Comparison of ENCODE assay signal across 13 cellular contexts in the genomic region with DNA sequence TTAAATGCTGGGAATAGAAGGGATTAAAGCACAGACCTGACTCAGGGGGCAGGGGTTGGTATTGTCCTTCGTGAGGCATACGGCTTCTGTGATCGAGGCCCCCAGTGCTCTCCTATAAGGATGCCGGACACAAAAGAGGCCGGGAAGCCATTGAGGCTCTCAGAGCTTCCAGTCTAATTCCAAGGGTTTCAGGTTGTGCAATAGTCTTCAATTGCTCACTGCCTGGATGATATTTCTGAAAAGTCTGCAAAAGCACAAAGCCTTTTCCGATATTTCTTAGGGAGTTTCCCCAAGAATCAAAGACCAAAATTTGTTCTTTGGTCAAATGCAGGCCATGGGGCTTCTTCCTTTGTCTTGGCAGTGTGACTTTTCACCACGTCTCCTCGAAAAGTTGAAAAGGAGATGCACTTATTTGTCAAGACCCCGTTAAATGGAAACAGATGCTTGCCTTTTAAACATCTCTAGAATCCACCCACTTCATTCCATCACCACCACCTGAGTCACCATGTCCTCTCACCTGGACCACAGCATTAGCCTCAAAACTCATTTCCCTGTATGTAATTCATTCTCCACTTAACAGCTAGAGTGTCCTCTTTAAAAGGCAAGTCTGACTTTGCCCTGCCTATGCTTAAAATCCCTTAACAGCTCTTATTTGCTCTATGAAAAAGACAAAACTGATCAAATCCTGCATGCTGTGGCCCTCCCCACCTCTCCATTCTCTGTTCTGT.
DNase-seq lines count a peak whose midpoint lies in the region; ATAC-seq and TF ChIP-seq lines count a peak whose summit lies in the region.
"Had no signal": no experiment of that assay in that cellular context is flagged by ENCODE, and none has a peak within 500 bp of the region (broad histone marks: within the 10 kb centered on the region; RNA-seq: fewer than 3 reads in every experiment).

No MANE protein-coding gene starts in this region.

- H3K4me3 ChIP-seq in epithelial cell of esophagus (ENCODE audit: low read length), result no peak overlapping the region
- H3K4me3 ChIP-seq: testis had no signal

- no peaks in the 10 kb centered on the region for H3K27me3 Mint-ChIP-seq in activated naive CD4-positive, alpha-beta T cell treated with anti-CD3 and anti-CD28 coated beads, Interleukin-2, amount 10 ng/mL, durations not matched to agents 7 days and 5 days
- H3K27me3 Mint-ChIP-seq in activated T-cell treated with anti-CD3 and anti-CD28 coated beads, Interleukin-2, amount 50 U/mL, for 72 hours (ENCODE audit: low read depth), result peaks cover 9% of the 10 kb centered on the region
- peaks cover 15% of the 10 kb centered on the region for H3K27me3 Mint-ChIP-seq in stimulated activated naive CD8-positive, alpha-beta T cell treated with anti-CD3 and anti-CD28 coated beads, Interleukin-15, Interleukin-2, amounts not matched to agents 100 ng/mL and 50 ng/mL, for 24 hours

- H3K27ac Mint-ChIP-seq in activated naive CD4-positive, alpha-beta T cell treated with anti-CD3 and anti-CD28 coated beads, Interleukin-2, amount 10 ng/mL, durations not matched to agents 7 days and 5 days, result no peak overlapping the region
- peak overlapping the region; percentile 62 for H3K27ac Mint-ChIP-seq in activated T-cell treated with anti-CD3 and anti-CD28 coated beads, Interleukin-2, amount 50 U/mL, for 72 hours
- H3K27ac Mint-ChIP-seq in stimulated activated naive CD8-positive, alpha-beta T cell treated with anti-CD3 and anti-CD28 coated beads, Interleukin-15, Interleukin-2, amounts not matched to agents 100 ng/mL and 50 ng/mL, for 24 hours, result peak overlapping the region; percentile 90
- H3K27ac Mint-ChIP-seq: effector memory CD8-positive, alpha-beta T cell had no signal

- no peaks in the 10 kb centered on the region for H3K36me3 Mint-ChIP-seq in activated naive CD4-positive, alpha-beta T cell treated with anti-CD3 and anti-CD28 coated beads, Interleukin-2, amount 10 ng/mL, durations not matched to agents 7 days and 5 days
- peaks cover 15 to 31% of the 10 kb centered on the region in 2 donors for H3K36me3 Mint-ChIP-seq in activated T-cell treated with anti-CD3 and anti-CD28 coated beads, Interleukin-2, amount 50 U/mL, for 72 hours (ENCODE audit: insufficient read depth in 2 of 2)
- H3K36me3 Mint-ChIP-seq in stimulated activated naive CD8-positive, alpha-beta T cell treated with anti-CD3 and anti-CD28 coated beads, Interleukin-15, Interleukin-2, amounts not matched to agents 100 ng/mL and 50 ng/mL, for 24 hours (ENCODE audit: low read depth), result peaks cover 15% of the 10 kb centered on the region

- ATAC-seq in activated T-cell treated with anti-CD3 and anti-CD28 coated beads, Interleukin-2, amount 50 U/mL, for 72 hours (replicated peaks in 1 of 2), result peak; percentile 78 to 82
- ATAC-seq in GM21737 (IDR thresholded peaks at IDR 0.05; ENCODE audit: unreplicated experiment), result no peak
- ATAC-seq: effector memory CD8-positive, alpha-beta T cell had no signal

- H3K4me3 Mint-ChIP-seq in activated naive CD4-positive, alpha-beta T cell treated with anti-CD3 and anti-CD28 coated beads, Interleukin-2, amount 10 ng/mL, durations not matched to agents 7 days and 5 days, result no peak overlapping the region
- peak overlapping the region; percentile 3 to 23 for H3K4me3 Mint-ChIP-seq in activated T-cell treated with anti-CD3 and anti-CD28 coated beads, Interleukin-2, amount 50 U/mL, for 72 hours
- peak overlapping the region; percentile 3 for H3K4me3 Mint-ChIP-seq in stimulated activated naive CD8-positive, alpha-beta T cell treated with anti-CD3 and anti-CD28 coated beads, Interleukin-15, Interleukin-2, amounts not matched to agents 100 ng/mL and 50 ng/mL, for 24 hours
- H3K4me3 Mint-ChIP-seq: effector memory CD8-positive, alpha-beta T cell had no signal

- no peak for TF ChIP-seq CTCF in epithelial cell of esophagus (IDR thresholded peaks at IDR 0.05; ENCODE audit: insufficient read depth, low read depth, low read length, missing control alignments)

- peak; percentile 43 for DNase-seq in activated naive CD4-positive, alpha-beta T cell treated with Interleukin-2 at 50 U/mL for 16 hours
- DNase-seq in activated naive CD4-positive, alpha-beta T cell treated with anti-CD3 and anti-CD28 coated beads, Interleukin-2, amount 10 ng/mL, durations not matched to agents 7 days and 5 days, result no peak
- peak; percentile 59 to 66 for DNase-seq in activated T-cell treated with anti-CD3 and anti-CD28 coated beads, Interleukin-2, amount 50 U/mL, for 72 hours
- DNase-seq in epithelial cell of esophagus (ENCODE audit: low read depth) (peak; percentile 79), NCI-H2029 (lab: John Stamatoyannopoulos, UW) (no peak)
- DNase-seq: activated CD4-positive, CD25-positive, alpha-beta regulatory T cell; activated gamma-delta T cell; central memory CD4-positive, alpha-beta T cell; effector memory CD8-positive, alpha-beta T cell; Kasumi-1; testis had no signal

- CTCF ChIA-PET in activated naive CD4-positive, alpha-beta T cell treated with anti-CD3 and anti-CD28 coated beads, Interleukin-2, amount 10 ng/mL, durations not matched to agents 7 days and 5 days (lab: Charles Lee), result interaction anchor here (1.8 kb wide), 1 partner anchor 43 kb away, joined by 6 read pairs; no protein-coding TSS in a partner anchor

- H3K4me1 Mint-ChIP-seq in activated naive CD4-positive, alpha-beta T cell treated with anti-CD3 and anti-CD28 coated beads, Interleukin-2, amount 10 ng/mL, durations not matched to agents 7 days and 5 days, result peaks cover 4% of the 10 kb centered on the region
- peaks cover 78% of the 10 kb centered on the region for H3K4me1 Mint-ChIP-seq in activated T-cell treated with anti-CD3 and anti-CD28 coated beads, Interleukin-2, amount 50 U/mL, for 72 hours (ENCODE audit: low read depth)
- peaks cover 73% of the 10 kb centered on the region for H3K4me1 Mint-ChIP-seq in stimulated activated naive CD8-positive, alpha-beta T cell treated with anti-CD3 and anti-CD28 coated beads, Interleukin-15, Interleukin-2, amounts not matched to agents 100 ng/mL and 50 ng/mL, for 24 hours (ENCODE audit: low read depth)

- H3K9me3 Mint-ChIP-seq in activated naive CD4-positive, alpha-beta T cell treated with anti-CD3 and anti-CD28 coated beads, Interleukin-2, amount 10 ng/mL, durations not matched to agents 7 days and 5 days, result peaks cover 10% of the 10 kb centered on the region
- H3K9me3 Mint-ChIP-seq in activated T-cell treated with anti-CD3 and anti-CD28 coated beads, Interleukin-2, amount 50 U/mL, for 72 hours, result peaks cover 17 to 19% of the 10 kb centered on the region in 2 donors
- H3K9me3 Mint-ChIP-seq in stimulated activated naive CD8-positive, alpha-beta T cell treated with anti-CD3 and anti-CD28 coated beads, Interleukin-15, Interleukin-2, amounts not matched to agents 100 ng/mL and 50 ng/mL, for 24 hours, result peaks cover 9% of the 10 kb centered on the region

Comparison
In these comparisons a context has a peak if more than half of its experiments do, and no peak if none do; other contexts are left out.
1. DNase-seq: peak in activated naive CD4-positive, alpha-beta T cell treated with Interleukin-2 at 50 U/mL for 16 hours (single experiment), activated T-cell treated with anti-CD3 and anti-CD28 coated beads, Interleukin-2, amount 50 U/mL, for 72 hours (2 of 2) and epithelial cell of esophagus (single experiment); none in activated naive CD4-positive, alpha-beta T cell treated with anti-CD3 and anti-CD28 coated beads, Interleukin-2, amount 10 ng/mL, durations not matched to agents 7 days and 5 days (single experiment) and NCI-H2029 (single experiment).